29 cellular contexts compared by ENCODE assay signal in genomic region chr13:104769520-104769919, GRCh38.
"Had no signal": no experiment of that assay in that cellular context is flagged by ENCODE, and none has a peak within 500 bp of the region (broad histone marks: within the 10 kb centered on the region; RNA-seq: fewer than 3 reads in every experiment).

No MANE protein-coding gene starts in this region.

- H3K4me3 ChIP-seq: adrenal gland, body of pancreas, esophagus squamous epithelium, gastroesophageal sphincter had no signal

- H3K36me3 Mint-ChIP-seq: activated CD8-positive, alpha-beta memory T cell treated with anti-CD3 and anti-CD28 coated beads, Interleukin-2, amount 10 ng/mL, durations not matched to agents 7 days and 5 days; activated naive CD4-positive, alpha-beta T cell treated with anti-CD3 and anti-CD28 coated beads, Interleukin-2, amount 50 U/mL, for 24 hours; activated naive CD8-positive, alpha-beta T cell treated with anti-CD3 and anti-CD28 coated beads for 36 hours had no signal

- H3K4me1 Mint-ChIP-seq: activated CD4-positive, alpha-beta memory T cell treated with anti-CD3 and anti-CD28 coated beads, Interleukin-2, amount 10 ng/mL, durations not matched to agents 7 days and 5 days; activated CD4-positive, alpha-beta T cell treated with anti-CD3 and anti-CD28 coated beads, Interleukin-2, amount 10 ng/mL, durations not matched to agents 7 days and 5 days; activated CD8-positive, alpha-beta memory T cell treated with anti-CD3 and anti-CD28 coated beads, Interleukin-2, amount 10 ng/mL, durations not matched to agents 7 days and 5 days; activated naive CD4-positive, alpha-beta T cell treated with anti-CD3 and anti-CD28 coated beads, Interleukin-2, amount 50 U/mL, for 24 hours had no signal

- DNase-seq: activated CD4-positive, alpha-beta memory T cell treated with anti-CD3 and anti-CD28 coated beads, Interleukin-2, amount 10 ng/mL, durations not matched to agents 7 days and 5 days; activated CD4-positive, alpha-beta T cell treated with anti-CD3 and anti-CD28 coated beads for 4 hours; activated CD4-positive, alpha-beta T cell treated with anti-CD3 and anti-CD28 coated beads, Interleukin-2, amount 10 ng/mL, durations not matched to agents 7 days and 5 days; activated CD4-positive, alpha-beta T cell treated with anti-CD3 and anti-CD28 coated beads, Interleukin-2, amount 50 U/mL, for 4 hours; activated CD4-positive, CD25-positive, alpha-beta regulatory T cell; activated CD4-positive, CD25-positive, alpha-beta regulatory T cell treated with anti-CD3 and anti-CD28 coated beads, Interleukin-2, amount 50 U/mL, for 72 hours; activated CD8-positive, alpha-beta memory T cell treated with anti-CD3 and anti-CD28 coated beads, Interleukin-2, amount 10 ng/mL, durations not matched to agents 7 days and 5 days; activated CD8-positive, alpha-beta memory T cell treated with anti-CD3 and anti-CD28 coated beads, Interleukin-2, amount 50 U/mL, for 4 hours; activated gamma-delta T cell; activated naive CD4-positive, alpha-beta T cell treated with Interleukin-2 at 50 U/mL for 16 hours; activated naive CD8-positive, alpha-beta T cell treated with anti-CD3 and anti-CD28 coated beads for 36 hours; activated naive CD8-positive, alpha-beta T cell treated with anti-CD3 and anti-CD28 coated beads, Interleukin-2, amount 50 U/mL, for 24 hours; activated T-cell treated with anti-CD3 and anti-CD28 coated beads, Interleukin-2, amount 50 U/mL, for 1 hour; activated T-cell treated with anti-CD3 and anti-CD28 coated beads, Interleukin-2, amount 50 U/mL, for 48 hours; adrenal gland; amygdala; aorta; body of pancreas; caudate nucleus; cortex of kidney; dermis blood vessel endothelial cell; effector CD8-positive, alpha-beta T cell; esophagus squamous epithelium; foreskin melanocyte; T-helper 2 cell had no signal

- H3K27me3 Mint-ChIP-seq: activated CD4-positive, alpha-beta memory T cell treated with anti-CD3 and anti-CD28 coated beads, Interleukin-2, amount 10 ng/mL, durations not matched to agents 7 days and 5 days; activated CD4-positive, alpha-beta T cell treated with anti-CD3 and anti-CD28 coated beads, Interleukin-2, amount 10 ng/mL, durations not matched to agents 7 days and 5 days; activated CD8-positive, alpha-beta memory T cell treated with anti-CD3 and anti-CD28 coated beads, Interleukin-2, amount 10 ng/mL, durations not matched to agents 7 days and 5 days; activated naive CD4-positive, alpha-beta T cell treated with anti-CD3 and anti-CD28 coated beads, Interleukin-2, amount 50 U/mL, for 24 hours; activated naive CD8-positive, alpha-beta T cell treated with anti-CD3 and anti-CD28 coated beads for 36 hours; activated naive CD8-positive, alpha-beta T cell treated with anti-CD3 and anti-CD28 coated beads, Interleukin-2, amount 50 U/mL, for 24 hours had no signal

- H3K4me3 Mint-ChIP-seq: activated CD4-positive, alpha-beta memory T cell treated with anti-CD3 and anti-CD28 coated beads, Interleukin-2, amount 10 ng/mL, durations not matched to agents 7 days and 5 days; activated CD4-positive, alpha-beta T cell treated with anti-CD3 and anti-CD28 coated beads, Interleukin-2, amount 10 ng/mL, durations not matched to agents 7 days and 5 days; activated CD8-positive, alpha-beta memory T cell treated with anti-CD3 and anti-CD28 coated beads, Interleukin-2, amount 10 ng/mL, durations not matched to agents 7 days and 5 days; activated naive CD4-positive, alpha-beta T cell treated with anti-CD3 and anti-CD28 coated beads, Interleukin-2, amount 50 U/mL, for 24 hours; activated naive CD8-positive, alpha-beta T cell treated with anti-CD3 and anti-CD28 coated beads for 36 hours; activated naive CD8-positive, alpha-beta T cell treated with anti-CD3 and anti-CD28 coated beads, Interleukin-2, amount 50 U/mL, for 24 hours; activated T-helper 1 cell treated with anti-CD3 and anti-CD28 coated beads, Interleukin-12 subunit alpha, Interleukin-12 subunit beta, Interleukin-2, Interleukin-4 antibody, amounts not matched to agents 30 ng/mL and 10 ng/mL and 1 ng/mL, durations not matched to agents 14 hours and 24 hours and 36 hours had no signal

- H3K27ac Mint-ChIP-seq: activated CD4-positive, alpha-beta memory T cell treated with anti-CD3 and anti-CD28 coated beads, Interleukin-2, amount 10 ng/mL, durations not matched to agents 7 days and 5 days; activated CD4-positive, alpha-beta T cell treated with anti-CD3 and anti-CD28 coated beads, Interleukin-2, amount 10 ng/mL, durations not matched to agents 7 days and 5 days; activated CD8-positive, alpha-beta memory T cell treated with anti-CD3 and anti-CD28 coated beads, Interleukin-2, amount 10 ng/mL, durations not matched to agents 7 days and 5 days; activated naive CD4-positive, alpha-beta T cell treated with anti-CD3 and anti-CD28 coated beads, Interleukin-2, amount 50 U/mL, for 24 hours; activated naive CD8-positive, alpha-beta T cell treated with anti-CD3 and anti-CD28 coated beads for 36 hours; activated naive CD8-positive, alpha-beta T cell treated with anti-CD3 and anti-CD28 coated beads, Interleukin-2, amount 50 U/mL, for 24 hours; activated T-helper 1 cell treated with anti-CD3 and anti-CD28 coated beads, Interleukin-12 subunit alpha, Interleukin-12 subunit beta, Interleukin-2, Interleukin-4 antibody, amounts not matched to agents 30 ng/mL and 10 ng/mL and 1 ng/mL, durations not matched to agents 14 hours and 24 hours and 36 hours; activated T-helper 2 cell treated with anti-CD3 and anti-CD28 coated beads, Interferon-gamma antibody, Interleukin-2, Interleukin-4, amounts not matched to agents 10 μg/mL and 5 μg/mL and 100 μg/mL, durations not matched to agents 14 hours and 24 hours and 36 hours had no signal

- H3K9me3 Mint-ChIP-seq: activated CD4-positive, alpha-beta memory T cell treated with anti-CD3 and anti-CD28 coated beads, Interleukin-2, amount 10 ng/mL, durations not matched to agents 7 days and 5 days; activated CD4-positive, alpha-beta T cell treated with anti-CD3 and anti-CD28 coated beads, Interleukin-2, amount 10 ng/mL, durations not matched to agents 7 days and 5 days; activated naive CD4-positive, alpha-beta T cell treated with anti-CD3 and anti-CD28 coated beads, Interleukin-2, amount 50 U/mL, for 24 hours; activated naive CD8-positive, alpha-beta T cell treated with anti-CD3 and anti-CD28 coated beads for 36 hours; activated naive CD8-positive, alpha-beta T cell treated with anti-CD3 and anti-CD28 coated beads, Interleukin-2, amount 50 U/mL, for 24 hours; activated T-helper 1 cell treated with anti-CD3 and anti-CD28 coated beads, Interleukin-12 subunit alpha, Interleukin-12 subunit beta, Interleukin-2, Interleukin-4 antibody, amounts not matched to agents 30 ng/mL and 10 ng/mL and 1 ng/mL, durations not matched to agents 14 hours and 24 hours and 36 hours; activated T-helper 2 cell treated with anti-CD3 and anti-CD28 coated beads, Interferon-gamma antibody, Interleukin-2, Interleukin-4, amounts not matched to agents 10 μg/mL and 5 μg/mL and 100 μg/mL, durations not matched to agents 14 hours and 24 hours and 36 hours had no signal

- ATAC-seq: activated CD8-positive, alpha-beta memory T cell treated with anti-CD3 and anti-CD28 coated beads, Interleukin-2, amount 10 ng/mL, durations not matched to agents 7 days and 5 days; activated naive CD8-positive, alpha-beta T cell treated with anti-CD3 and anti-CD28 coated beads, Interleukin-2, amount 50 U/mL, for 24 hours; body of pancreas; gastroesophageal sphincter had no signal
